In the genomic region with DNA sequence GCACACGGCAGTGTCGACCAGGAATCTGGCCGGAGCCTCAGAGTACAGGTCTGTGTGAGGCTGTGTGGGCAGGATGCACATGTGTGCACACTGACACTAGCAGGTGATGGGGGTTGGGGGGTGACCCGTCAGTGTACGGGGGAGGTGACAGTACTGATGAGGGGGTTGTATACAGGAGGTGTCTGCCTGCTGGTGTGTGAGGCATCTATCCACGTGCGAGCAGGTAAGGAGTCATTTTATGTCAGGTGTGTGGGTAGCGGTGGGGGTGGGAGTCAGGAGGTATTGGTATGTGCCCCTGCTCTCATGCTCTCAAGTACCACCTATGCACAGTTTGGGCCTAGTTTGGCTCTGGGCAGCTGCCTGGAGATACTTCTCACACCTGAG, we compare ENCODE assay signal across 24 cellular contexts.
"Had no signal": no experiment of that assay in that cellular context is flagged by ENCODE, and none has a peak within 500 bp of the region (broad histone marks: within the 10 kb centered on the region; RNA-seq: fewer than 3 reads in every experiment).

No MANE protein-coding gene starts in this region.

- DNase-seq: activated CD4-positive, alpha-beta memory T cell treated with anti-CD3 and anti-CD28 coated beads for 36 hours; activated CD4-positive, alpha-beta T cell treated with anti-CD3 and anti-CD28 coated beads, Interleukin-2, amount 10 ng/mL, durations not matched to agents 24 days and 14 days; activated CD4-positive, CD25-positive, alpha-beta regulatory T cell treated with anti-CD3 and anti-CD28 coated beads, Interleukin-2, amount 50 U/mL, for 72 hours; activated CD8-positive, alpha-beta memory T cell treated with anti-CD3 and anti-CD28 coated beads for 24 hours; activated gamma-delta T cell treated with Interleukin-2 at 50 U/mL for 16 hours; activated naive CD4-positive, alpha-beta T cell treated with anti-CD3 and anti-CD28 coated beads, Interleukin-2, amount 10 ng/mL, durations not matched to agents 7 days and 5 days; activated naive CD8-positive, alpha-beta T cell treated with anti-CD3 and anti-CD28 coated beads for 36 hours; activated T-cell treated with anti-CD3 and anti-CD28 coated beads for 4 hours; activated T-cell treated with anti-CD3 and anti-CD28 coated beads, Interleukin-2, amount 50 U/mL, for 72 hours; brain microvascular endothelial cell; MG63; NCI-H1105; NCI-H1436; NCI-H2029 treated with DMSO at 0.1 percent for 48 hours; NCI-H510A treated with DMSO at 0.1 percent for 48 hours; Right ventricle myocardium superior; RPMI8226; SW 1271 had no signal

- H3K4me3 ChIP-seq: cardiac muscle cell, MG63, SJSA1 had no signal

- ATAC-seq: activated T-cell treated with anti-CD3 and anti-CD28 coated beads, Interleukin-2, amount 50 U/mL, for 72 hours; Panc1; SK-N-SH treated with all-trans-retinoic acid at 6 μM for 48 hours; WTC11 had no signal

- H3K9me3 Mint-ChIP-seq: activated CD4-positive, alpha-beta memory T cell treated with anti-CD3 and anti-CD28 coated beads for 36 hours; activated CD4-positive, alpha-beta T cell treated with anti-CD3 and anti-CD28 coated beads, Interleukin-2, amount 10 ng/mL, durations not matched to agents 24 days and 14 days; activated naive CD4-positive, alpha-beta T cell treated with anti-CD3 and anti-CD28 coated beads, Interleukin-2, amount 10 ng/mL, durations not matched to agents 7 days and 5 days; activated naive CD8-positive, alpha-beta T cell treated with anti-CD3 and anti-CD28 coated beads for 36 hours; activated T-cell treated with anti-CD3 and anti-CD28 coated beads, Interleukin-2, amount 50 U/mL, for 72 hours; activated T-helper 2 cell treated with anti-CD3 and anti-CD28 coated beads, Interferon-gamma antibody, Interleukin-2, Interleukin-4, amounts not matched to agents 10 μg/mL and 5 μg/mL and 100 μg/mL, durations not matched to agents 14 hours and 24 hours and 36 hours; WTC11 had no signal

- H3K36me3 ChIP-seq: brain microvascular endothelial cell, SJSA1 had no signal

- H3K27ac ChIP-seq: brain microvascular endothelial cell, cardiac muscle cell, SJSA1 had no signal

- H3K9me3 ChIP-seq: SJSA1 had no signal

- H3K27ac Mint-ChIP-seq: activated CD4-positive, alpha-beta memory T cell treated with anti-CD3 and anti-CD28 coated beads for 36 hours; activated CD4-positive, alpha-beta T cell treated with anti-CD3 and anti-CD28 coated beads, Interleukin-2, amount 10 ng/mL, durations not matched to agents 24 days and 14 days; activated naive CD4-positive, alpha-beta T cell treated with anti-CD3 and anti-CD28 coated beads, Interleukin-2, amount 10 ng/mL, durations not matched to agents 7 days and 5 days; activated naive CD8-positive, alpha-beta T cell treated with anti-CD3 and anti-CD28 coated beads for 36 hours; activated T-cell treated with anti-CD3 and anti-CD28 coated beads, Interleukin-2, amount 50 U/mL, for 72 hours; activated T-helper 2 cell treated with anti-CD3 and anti-CD28 coated beads, Interferon-gamma antibody, Interleukin-2, Interleukin-4, amounts not matched to agents 10 μg/mL and 5 μg/mL and 100 μg/mL, durations not matched to agents 14 hours and 24 hours and 36 hours; WTC11 had no signal

- H3K27me3 ChIP-seq: cardiac muscle cell, MG63 had no signal

- H3K36me3 Mint-ChIP-seq: WTC11 had no signal

- H3K4me3 Mint-ChIP-seq: activated CD4-positive, alpha-beta memory T cell treated with anti-CD3 and anti-CD28 coated beads for 36 hours; activated CD4-positive, alpha-beta T cell treated with anti-CD3 and anti-CD28 coated beads, Interleukin-2, amount 10 ng/mL, durations not matched to agents 24 days and 14 days; activated naive CD4-positive, alpha-beta T cell treated with anti-CD3 and anti-CD28 coated beads, Interleukin-2, amount 10 ng/mL, durations not matched to agents 7 days and 5 days; activated naive CD8-positive, alpha-beta T cell treated with anti-CD3 and anti-CD28 coated beads for 36 hours; activated T-cell treated with anti-CD3 and anti-CD28 coated beads, Interleukin-2, amount 50 U/mL, for 72 hours; WTC11 had no signal
